Comparison of ENCODE assay signal across 27 cellular contexts in genomic region chr2:2940061-2940460, GRCh38.
"Had no signal": no experiment of that assay in that cellular context is flagged by ENCODE, and none has a peak within 500 bp of the region (broad histone marks: within the 10 kb centered on the region; RNA-seq: fewer than 3 reads in every experiment).

No MANE protein-coding gene starts in this region.

- H3K27ac Mint-ChIP-seq: activated B cell treated with CpG ODN at 0.5 μM for 24 hours; activated CD4-positive, alpha-beta memory T cell treated with anti-CD3 and anti-CD28 coated beads, Interleukin-2, amount 10 ng/mL, durations not matched to agents 7 days and 5 days; activated naive CD8-positive, alpha-beta T cell; activated T-helper 17 cell treated with anti-CD3 and anti-CD28 coated beads, Interleukin-2, amount 50 U/mL, for 72 hours; dendritic cell treated with granulocyte-macrophage colony-stimulating factor and Interleukin-4, amounts not matched to agents 40 ng/mL and 50 ng/mL, for 4 days; endodermal cell; T-helper 17 cell; T-helper 2 cell treated with Interferon-gamma antibody and Interleukin-4, amounts not matched to agents 5 μg/mL and 100 μg/mL, for 36 hours had no signal

- DNase-seq: activated B cell treated with CpG ODN at 0.5 μM for 24 hours; activated CD4-positive, alpha-beta memory T cell treated with anti-CD3 and anti-CD28 coated beads, Interleukin-2, amount 10 ng/mL, durations not matched to agents 7 days and 5 days; activated CD4-positive, alpha-beta T cell treated with anti-CD3 and anti-CD28 coated beads for 48 hours; activated effector memory CD4-positive, alpha-beta T cell treated with Interleukin-2 at 50 U/mL for 16 hours; activated gamma-delta T cell treated with Interleukin-2 at 50 U/mL for 16 hours; activated naive CD4-positive, alpha-beta T cell treated with anti-CD3 and anti-CD28 coated beads, Interleukin-2, amount 50 U/mL, for 16 hours; activated naive CD4-positive, alpha-beta T cell treated with Interleukin-2 at 50 U/mL for 16 hours; activated T-cell treated with anti-CD3 and anti-CD28 coated beads, Interleukin-2, amount 50 U/mL, for 4 hours; amniotic stem cell; brain microvascular endothelial cell; effector memory CD4-positive, alpha-beta T cell; endodermal cell; foreskin fibroblast; glutamatergic neuron; T-helper 1 cell; T-helper 17 cell; T1000; WERI-Rb-1 had no signal

- H3K27ac ChIP-seq: brain microvascular endothelial cell, coronary artery, dorsolateral prefrontal cortex, WERI-Rb-1 had no signal

- H3K27me3 ChIP-seq: brain microvascular endothelial cell, dorsolateral prefrontal cortex had no signal

- H3K27me3 Mint-ChIP-seq: activated B cell treated with CpG ODN at 0.5 μM for 24 hours; activated CD4-positive, alpha-beta memory T cell treated with anti-CD3 and anti-CD28 coated beads, Interleukin-2, amount 10 ng/mL, durations not matched to agents 7 days and 5 days; central memory CD8-positive, alpha-beta T cell; dendritic cell treated with granulocyte-macrophage colony-stimulating factor and Interleukin-4, amounts not matched to agents 40 ng/mL and 50 ng/mL, for 4 days; T-helper 17 cell had no signal

- ATAC-seq: activated CD4-positive, CD25-positive, alpha-beta regulatory T cell treated with anti-CD3 and anti-CD28 coated beads, Interleukin-2, amount 50 U/mL, for 24 hours; activated T-cell treated with anti-CD3 and anti-CD28 coated beads, Interleukin-2, amount 50 U/mL, for 4 hours; activated T-helper 17 cell treated with anti-CD3 and anti-CD28 coated beads, Interleukin-2, amount 50 U/mL, for 72 hours; esophagus mucosa; T-helper 17 cell had no signal

- H3K4me3 ChIP-seq: coronary artery, dorsolateral prefrontal cortex had no signal

- H3K4me1 Mint-ChIP-seq: activated B cell treated with CpG ODN at 0.5 μM for 24 hours; activated CD4-positive, alpha-beta memory T cell treated with anti-CD3 and anti-CD28 coated beads, Interleukin-2, amount 10 ng/mL, durations not matched to agents 7 days and 5 days; activated T-helper 17 cell treated with anti-CD3 and anti-CD28 coated beads, Interleukin-2, amount 50 U/mL, for 72 hours; central memory CD8-positive, alpha-beta T cell; endodermal cell; T-helper 17 cell had no signal

- H3K36me3 ChIP-seq: brain microvascular endothelial cell, WERI-Rb-1 had no signal

- H3K4me3 Mint-ChIP-seq: activated B cell treated with CpG ODN at 0.5 μM for 24 hours; activated CD4-positive, alpha-beta memory T cell treated with anti-CD3 and anti-CD28 coated beads, Interleukin-2, amount 10 ng/mL, durations not matched to agents 7 days and 5 days; activated naive CD8-positive, alpha-beta T cell; activated T-cell treated with anti-CD3 and anti-CD28 coated beads, Interleukin-2, amount 50 U/mL, for 4 hours; activated T-helper 17 cell treated with anti-CD3 and anti-CD28 coated beads, Interleukin-2, amount 50 U/mL, for 72 hours; central memory CD8-positive, alpha-beta T cell; dendritic cell treated with granulocyte-macrophage colony-stimulating factor and Interleukin-4, amounts not matched to agents 40 ng/mL and 50 ng/mL, for 4 days; endodermal cell; T-helper 17 cell; T-helper 2 cell treated with Interferon-gamma antibody and Interleukin-4, amounts not matched to agents 5 μg/mL and 100 μg/mL, for 36 hours had no signal
